In genomic region chr17:61452301-61453290, GRCh38 we compare ENCODE assay signal across 11 cellular contexts. TPM values are rescaled to one million over a fixed set of nuclear protein-coding genes. Genes with fewer than 3 reads are reported as not detected.
A peak's percentile ranks its signal among the peaks of the same experiment; 100 is the strongest.
DNase-seq lines count a peak whose midpoint lies in the region; ATAC-seq and TF ChIP-seq lines count a peak whose summit lies in the region.
"Had no signal": no experiment of that assay in that cellular context is flagged by ENCODE, and none has a peak within 500 bp of the region (broad histone marks: within the 10 kb centered on the region; RNA-seq: fewer than 3 reads in every experiment).

Gene TBX4, plus strand, starts transcription at chr17:61452422. Its CDS starts 4,069 bp downstream, at chr17:61456491.

- H3K9ac ChIP-seq in colonic mucosa (ENCODE audit: low read depth in 2 of 2, low read length in 2 of 2) = no peak within 1 kb of the TSS
- peak within 1 kb of the TSS; percentile 48 for H3K9ac ChIP-seq in mesendoderm (ENCODE audit: low read length)

- no peaks in the 10 kb centered on the region for H3K36me3 Mint-ChIP-seq in activated naive CD4-positive, alpha-beta T cell treated with anti-CD3 and anti-CD28 coated beads, Interleukin-2, amount 50 U/mL, for 24 hours
- H3K36me3 Mint-ChIP-seq in activated naive CD4-positive, alpha-beta T cell treated with anti-CD3 and anti-CD28 coated beads, Interleukin-2, amount 10 ng/mL, durations not matched to agents 7 days and 5 days = peaks cover 4% of the 10 kb centered on the region

- H3K27ac Mint-ChIP-seq in activated naive CD4-positive, alpha-beta T cell treated with anti-CD3 and anti-CD28 coated beads, Interleukin-2, amount 50 U/mL, for 24 hours = no peak within 1 kb of the TSS
- no peak within 1 kb of the TSS for H3K27ac Mint-ChIP-seq in activated naive CD4-positive, alpha-beta T cell treated with anti-CD3 and anti-CD28 coated beads, Interleukin-2, amount 10 ng/mL, durations not matched to agents 7 days and 5 days

- no peak within 1 kb of the TSS for H2BK120ac ChIP-seq in mesendoderm (ENCODE audit: low read depth, low read length)

- H3K4me3 ChIP-seq in colonic mucosa (peak within 1 kb of the TSS; percentile 8), mesendoderm (ENCODE audit: low read length) (no peak within 1 kb of the TSS), upper lobe of left lung (peak within 1 kb of the TSS; percentile 6 to 52 (median 44)), ovary (no peak within 1 kb of the TSS)

- no peaks in the 10 kb centered on the region for H3K9me3 Mint-ChIP-seq in activated naive CD4-positive, alpha-beta T cell treated with anti-CD3 and anti-CD28 coated beads, Interleukin-2, amount 50 U/mL, for 24 hours
- H3K9me3 Mint-ChIP-seq in activated naive CD4-positive, alpha-beta T cell treated with anti-CD3 and anti-CD28 coated beads, Interleukin-2, amount 10 ng/mL, durations not matched to agents 7 days and 5 days = no peaks in the 10 kb centered on the region

- no CpG with 5 or more reads among the region's 59 CpGs for WGBS in mesendoderm (ENCODE audit: extremely low coverage, insufficient coverage, low lambda C conversion rate)
- 12 to 17% methylated on average over 39 to 52 of the region's 59 CpGs for whole genome bisulfite sequencing in upper lobe of left lung, 2 donors
- 13 to 16% (median 14%) methylated on average over 51 to 58 of the region's 59 CpGs for WGBS in ovary, 3 donors

- DNase-seq in activated naive CD4-positive, alpha-beta T cell treated with anti-CD3 and anti-CD28 coated beads, Interleukin-2, amount 10 ng/mL, durations not matched to agents 7 days and 5 days = no peak
- no peak for DNase-seq in colonic mucosa
- no peak for DNase-seq in mesendoderm
- DNase-seq in upper lobe of left lung = peak in 1 of 2 donors; percentile 91
- DNase-seq in NCI-H128 (lab: John Stamatoyannopoulos, UW; ENCODE audit: unreplicated experiment) = no peak
- DNase-seq in NCI-H524 treated with DMSO at 0.1 percent for 48 hours (lab: John Stamatoyannopoulos, UW) = no peak
- DNase-seq in ovary = no peak
- DNase-seq: Caco-2, NCI-H69 had no signal

- H3K27me3 ChIP-seq in colonic mucosa (peaks cover 71% of the 10 kb centered on the region), mesendoderm (ENCODE audit: insufficient read depth, low read length, poor library complexity) (peaks cover 48% of the 10 kb centered on the region), upper lobe of left lung (peaks cover 0 to 59% (median 44%) of the 10 kb centered on the region in 4 donors), ovary (no peaks in the 10 kb centered on the region)

- no peak within 1 kb of the TSS for H3K4ac ChIP-seq in mesendoderm (ENCODE audit: low read depth, low read length)

- no peak within 1 kb of the TSS for H2BK5ac ChIP-seq in mesendoderm (ENCODE audit: low read length)

- H3K27ac ChIP-seq in colonic mucosa = no peak within 1 kb of the TSS
- no peak within 1 kb of the TSS for H3K27ac ChIP-seq in mesendoderm (ENCODE audit: low read depth, low read length)
- H3K27ac ChIP-seq in upper lobe of left lung = peak within 1 kb of the TSS; percentile 81 to 92 (median 87)
- no peak within 1 kb of the TSS for H3K27ac ChIP-seq in ovary

- H3K4me1 Mint-ChIP-seq in activated naive CD4-positive, alpha-beta T cell treated with anti-CD3 and anti-CD28 coated beads, Interleukin-2, amount 50 U/mL, for 24 hours = peaks cover 33% of the 10 kb centered on the region
- peaks cover 14% of the 10 kb centered on the region for H3K4me1 Mint-ChIP-seq in activated naive CD4-positive, alpha-beta T cell treated with anti-CD3 and anti-CD28 coated beads, Interleukin-2, amount 10 ng/mL, durations not matched to agents 7 days and 5 days

- peaks cover 45% of the 10 kb centered on the region for H3K27me3 Mint-ChIP-seq in activated naive CD4-positive, alpha-beta T cell treated with anti-CD3 and anti-CD28 coated beads, Interleukin-2, amount 50 U/mL, for 24 hours
- H3K27me3 Mint-ChIP-seq in activated naive CD4-positive, alpha-beta T cell treated with anti-CD3 and anti-CD28 coated beads, Interleukin-2, amount 10 ng/mL, durations not matched to agents 7 days and 5 days = peaks cover 84% of the 10 kb centered on the region

- ATAC-seq in upper lobe of left lung (ENCODE audit: low FRiP score in 2 of 2) = peak in 1 of 2 donors; percentile 44

- TF ChIP-seq CTCF in colonic mucosa (IDR thresholded peaks at IDR 0.05) = no peak
- no peak for TF ChIP-seq CTCF in upper lobe of left lung (IDR thresholded peaks at IDR 0.05)
- no peak for TF ChIP-seq CTCF in ovary (IDR thresholded peaks at IDR 0.05)

- intact Hi-C loops in colonic mucosa (cut with DNase I) (no loop called here), ovary (cut with DNase I) (no loop called here)

- H4K8ac ChIP-seq in mesendoderm (ENCODE audit: low read depth, low read length) = no peak within 1 kb of the TSS

- H3K79me1 ChIP-seq in mesendoderm (ENCODE audit: low read length) = no peaks in the 10 kb centered on the region

- H2AK5ac ChIP-seq in mesendoderm (ENCODE audit: low read length) = no peak within 1 kb of the TSS

- H3K4me3 Mint-ChIP-seq in activated naive CD4-positive, alpha-beta T cell treated with anti-CD3 and anti-CD28 coated beads, Interleukin-2, amount 50 U/mL, for 24 hours = peak within 1 kb of the TSS; percentile 68
- H3K4me3 Mint-ChIP-seq in activated naive CD4-positive, alpha-beta T cell treated with anti-CD3 and anti-CD28 coated beads, Interleukin-2, amount 10 ng/mL, durations not matched to agents 7 days and 5 days = no peak within 1 kb of the TSS

- TF ChIP-seq POLR2A in upper lobe of left lung (IDR thresholded peaks at IDR 0.05) = peak in 2 of 4 donors; percentile 6 to 56
- no peak for TF ChIP-seq POLR2A in ovary (IDR thresholded peaks at IDR 0.05)

- peak within 1 kb of the TSS; percentile 35 for H3K18ac ChIP-seq in mesendoderm (ENCODE audit: low read length)

- peak within 1 kb of the TSS; percentile 83 for H3K4me2 ChIP-seq in mesendoderm (ENCODE audit: low read length)

- H3K56ac ChIP-seq in mesendoderm (ENCODE audit: low read length) = peak within 1 kb of the TSS; percentile 81

- H3K79me2 ChIP-seq in mesendoderm (ENCODE audit: control insufficient read depth, insufficient read depth, low read length) = no peaks in the 10 kb centered on the region

- H3K4me1 ChIP-seq in colonic mucosa (peaks cover 9% of the 10 kb centered on the region), mesendoderm (ENCODE audit: control insufficient read depth, low read depth, low read length) (peaks cover 3% of the 10 kb centered on the region), upper lobe of left lung (peaks cover 13 to 44% (median 28%) of the 10 kb centered on the region in 4 donors), ovary (ENCODE audit: insufficient read depth) (peaks cover 3% of the 10 kb centered on the region)

- no peaks in the 10 kb centered on the region for H3K36me3 ChIP-seq in colonic mucosa
- no peaks in the 10 kb centered on the region for H3K36me3 ChIP-seq in mesendoderm (ENCODE audit: control insufficient read depth, insufficient read depth, low read length)
- H3K36me3 ChIP-seq in upper lobe of left lung = no peaks in the 10 kb centered on the region
- no peaks in the 10 kb centered on the region for H3K36me3 ChIP-seq in ovary

- no peak for TF ChIP-seq EP300 in upper lobe of left lung (IDR thresholded peaks at IDR 0.05)
- TF ChIP-seq EP300 in ovary (IDR thresholded peaks at IDR 0.05) = no peak

- no peak within 1 kb of the TSS for H4K5ac ChIP-seq in mesendoderm (ENCODE audit: low read length)

- H3K23ac ChIP-seq in mesendoderm (ENCODE audit: low read length) = no peak within 1 kb of the TSS

- no peaks in the 10 kb centered on the region for H3K9me3 ChIP-seq in colonic mucosa
- H3K9me3 ChIP-seq in upper lobe of left lung = no peaks in the 10 kb centered on the region
- H3K9me3 ChIP-seq in ovary = peaks cover 0 to 7% of the 10 kb centered on the region in 2 donors

- CTCF ChIA-PET in activated naive CD4-positive, alpha-beta T cell treated with anti-CD3 and anti-CD28 coated beads, Interleukin-2, amount 10 ng/mL, durations not matched to agents 7 days and 5 days (lab: Charles Lee) = no interaction called here

- no peak within 1 kb of the TSS for H2BK15ac ChIP-seq in mesendoderm (replicated peaks; ENCODE audit: low read depth)

RNA-seq across cellular contexts. Expression of gene TBX4, which starts in this region (rescaled TPM):
- total RNA-seq in colonic mucosa = not detected
- polyA plus RNA-seq in mesendoderm (2013, experiment 1 of 2) = 0.06 TPM
- polyA plus RNA-seq in mesendoderm (2013, experiment 2 of 2) = 0.13 TPM
- 10 to 100 TPM; 10.2 to 69.1 (median 22.7) TPM for total RNA-seq in upper lobe of left lung
- total RNA-seq in ovary = under 1 TPM in 1 of 7 donors, not detected in 6; 0.18 TPM
- not detected for polyA plus RNA-seq in ovary
- total RNA-seq: liver had no signal
- polyA plus RNA-seq: liver had no signal

Comparison
In these comparisons a context has a peak if more than half of its experiments do, and no peak if none do; other contexts are left out.
1. RNA of gene TBX4 (total RNA-seq): 10.2 to 69.1 TPM in upper lobe of left lung; not detected in colonic mucosa and 0.18 TPM in ovary; every median in the first group is over 4 times any median in the second.
2. H3K27ac ChIP-seq: peak in upper lobe of left lung (4 of 4); none in colonic mucosa (single experiment), mesendoderm (single experiment) and ovary (0 of 2).
3. H3K4me3 ChIP-seq: peak in colonic mucosa (single experiment) and upper lobe of left lung (4 of 4); none in mesendoderm (single experiment) and ovary (single experiment).